ENCODE assay signal across 8 cellular contexts in genomic region chr2:239266779-239267410, GRCh38.
DNase-seq lines count a peak whose midpoint lies in the region; ATAC-seq, FAIRE-seq and TF ChIP-seq lines count a peak whose summit lies in the region.

No MANE protein-coding gene starts in this region.

- H3K9me3 Mint-ChIP-seq in activated naive CD8-positive, alpha-beta T cell treated with anti-CD3 and anti-CD28 coated beads for 36 hours: peaks cover 2% of the 10 kb centered on the region

- H3K27me3 ChIP-seq in DOHH2 (ENCODE audit: control insufficient read depth, low read length) (peaks cover 64% of the 10 kb centered on the region), mucosa of stomach (ENCODE audit: control insufficient read depth, insufficient read depth, low read length) (no peaks in the 10 kb centered on the region)

- H3K27me3 Mint-ChIP-seq in activated naive CD8-positive, alpha-beta T cell treated with anti-CD3 and anti-CD28 coated beads for 36 hours: peaks cover 15% of the 10 kb centered on the region

- peaks cover 7% of the 10 kb centered on the region; the same call in 1 of the 2 replicates for H3K79me2 ChIP-seq in DOHH2 (ENCODE audit: control insufficient read depth, low read length)

- TF ChIP-seq CTCF in DOHH2 (IDR thresholded peaks at IDR 0.05; ENCODE audit: low read depth, low read length, poor library complexity, severe bottlenecking): no peak
- TF ChIP-seq CTCF in D721Med (IDR thresholded peaks at IDR 0.05; ENCODE audit: insufficient read depth, missing control alignments): no peak

- no peak overlapping the region for H3K27ac ChIP-seq in DOHH2 (ENCODE audit: low read depth, low read length)

- no peak for FAIRE-seq in D721Med (lab: Jason Lieb, UNC)

- peak overlapping the region; percentile 6 for H3K9ac ChIP-seq in mucosa of stomach (ENCODE audit: low read length)

- no peak for DNase-seq in activated naive CD8-positive, alpha-beta T cell treated with anti-CD3 and anti-CD28 coated beads for 36 hours
- DNase-seq in T-helper 9 cell (no peak), D721Med (ENCODE audit: insufficient read length, low spot score) (no peak), epidermal melanocyte (ENCODE audit: insufficient read length, low spot score) (no peak)
- no peak for DNase-seq in stimulated activated CD8-positive, alpha-beta memory T cell treated with anti-CD3 and anti-CD28 coated beads, Interleukin-4, amount 100 ng/mL, for 48 hours

- peaks cover 42% of the 10 kb centered on the region for H3K4me1 ChIP-seq in DOHH2 (ENCODE audit: control insufficient read depth, low read length)
- H3K4me1 ChIP-seq in mucosa of stomach (ENCODE audit: control insufficient read depth, insufficient read depth, low read length): peaks cover 66% of the 10 kb centered on the region

- H3F3A ChIP-seq in DOHH2 (ENCODE audit: control insufficient read depth, insufficient read depth): no peaks in the 10 kb centered on the region

- peak overlapping the region; percentile 93 for H3K4me2 ChIP-seq in DOHH2 (ENCODE audit: low read length)

- H3K36me3 ChIP-seq in DOHH2 (ENCODE audit: control insufficient read depth, low read length) (no peaks in the 10 kb centered on the region), mucosa of stomach (ENCODE audit: control insufficient read depth, insufficient read depth, low read length) (no peaks in the 10 kb centered on the region)

- peaks cover 68% of the 10 kb centered on the region for H3K4me1 Mint-ChIP-seq in activated naive CD8-positive, alpha-beta T cell treated with anti-CD3 and anti-CD28 coated beads for 36 hours

- H3K4me3 Mint-ChIP-seq in activated naive CD8-positive, alpha-beta T cell treated with anti-CD3 and anti-CD28 coated beads for 36 hours: peak overlapping the region; percentile 73

- ATAC-seq in HG02938 (IDR thresholded peaks at IDR 0.05; ENCODE audit: unreplicated experiment): peak; percentile 4

- no peaks in the 10 kb centered on the region for H3K9me3 ChIP-seq in DOHH2 (ENCODE audit: control insufficient read depth, insufficient read depth, low read length)
- H3K9me3 ChIP-seq in mucosa of stomach (ENCODE audit: control insufficient read depth, low read length): no peaks in the 10 kb centered on the region

- H3K27ac Mint-ChIP-seq in activated naive CD8-positive, alpha-beta T cell treated with anti-CD3 and anti-CD28 coated beads for 36 hours: peak overlapping the region; percentile 84

- H3K36me3 Mint-ChIP-seq in activated naive CD8-positive, alpha-beta T cell treated with anti-CD3 and anti-CD28 coated beads for 36 hours: peaks cover 8% of the 10 kb centered on the region

- no peaks in the 10 kb centered on the region for H3K9me2 ChIP-seq in DOHH2 (replicated peaks; ENCODE audit: control insufficient read depth, low read length)

- H4K20me1 ChIP-seq in DOHH2 (ENCODE audit: control insufficient read depth, insufficient read depth, low read depth, low read length): peaks cover 57% of the 10 kb centered on the region

- H3K4me3 ChIP-seq in DOHH2 (ENCODE audit: low read length) (peak overlapping the region; percentile 71), mucosa of stomach (ENCODE audit: low read length) (peak overlapping the region; percentile 21)
